In the genomic region with DNA sequence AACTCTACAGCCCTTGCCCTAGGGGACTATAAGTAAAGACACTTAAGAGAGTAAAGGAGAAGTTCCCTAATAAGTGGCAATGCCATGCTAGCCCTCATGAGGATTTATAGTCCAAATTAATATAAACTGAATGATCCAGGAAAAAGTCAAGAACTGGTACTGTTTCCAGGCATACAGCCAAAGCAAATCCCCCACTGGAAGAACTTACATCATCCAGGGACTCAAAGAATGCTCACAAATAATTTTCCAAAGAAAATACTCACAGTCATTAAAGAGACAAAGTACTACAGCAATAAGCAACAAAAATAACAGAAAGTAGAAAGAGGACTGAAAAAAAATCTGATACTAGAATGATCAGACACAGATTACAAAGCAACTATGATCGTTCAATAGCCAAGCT, we compare ENCODE assay signal across 13 cellular contexts.
A peak's percentile ranks its signal among the peaks of the same experiment; 100 is the strongest.
DNase-seq lines count a peak whose midpoint lies in the region; ATAC-seq and TF ChIP-seq lines count a peak whose summit lies in the region.
"Had no signal": no experiment of that assay in that cellular context is flagged by ENCODE, and none has a peak within 500 bp of the region (broad histone marks: within the 10 kb centered on the region; RNA-seq: fewer than 3 reads in every experiment).

No MANE protein-coding gene starts in this region.

- DNase-seq in natural killer cell treated with Interleukin-12 subunit alpha and Interleukin-12 subunit beta and Interleukin-15 and Interleukin-18, amount 100 ng/mL, for 72 hours (ENCODE audit: low spot score), result no peak
- no peak for DNase-seq in natural killer cell
- DNase-seq in coronary artery (ENCODE audit: low spot score), result no peak
- DNase-seq in kidney glomerular epithelial cell (lab: John Stamatoyannopoulos, UW), result peak; percentile 86
- DNase-seq in germinal center (ENCODE audit: low spot score), result no peak
- DNase-seq in SHP77 treated with DMSO at 0.1 percent for 48 hours (lab: John Stamatoyannopoulos, UW), result no peak
- no peak for DNase-seq in HuH-7.5 (ENCODE audit: low spot score)
- DNase-seq: NCI-H1105; stimulated activated CD4-positive, alpha-beta T cell treated with anti-CD3 and anti-CD28 coated beads, Interleukin-2, amount 100 ng/mL, for 24 hours had no signal

- TF ChIP-seq CTCF in natural killer cell (IDR thresholded peaks at IDR 0.05), result no peak
- TF ChIP-seq CTCF in coronary artery (IDR thresholded peaks at IDR 0.05), result no peak

- H3K4me3 Mint-ChIP-seq in natural killer cell treated with Interleukin-12 subunit alpha and Interleukin-12 subunit beta and Interleukin-15 and Interleukin-18, amount 100 ng/mL, for 72 hours, result no peak overlapping the region
- H3K4me3 Mint-ChIP-seq in natural killer cell, result no peak overlapping the region
- H3K4me3 Mint-ChIP-seq: B cell; T-helper 2 cell treated with Interferon-gamma antibody and Interleukin-4, amounts not matched to agents 5 μg/mL and 100 μg/mL, for 36 hours had no signal

- H3K4me3 ChIP-seq in coronary artery, result no peak overlapping the region
- H3K4me3 ChIP-seq: cardiac muscle cell had no signal

- H3K27ac ChIP-seq in coronary artery, result peak overlapping the region; percentile 64 to 65
- H3K27ac ChIP-seq: cardiac muscle cell had no signal

- no peaks in the 10 kb centered on the region for H3K36me3 Mint-ChIP-seq in natural killer cell treated with Interleukin-12 subunit alpha and Interleukin-12 subunit beta and Interleukin-15 and Interleukin-18, amount 100 ng/mL, for 72 hours
- H3K36me3 Mint-ChIP-seq in natural killer cell, result no peaks in the 10 kb centered on the region

- H3K27ac Mint-ChIP-seq in natural killer cell treated with Interleukin-12 subunit alpha and Interleukin-12 subunit beta and Interleukin-15 and Interleukin-18, amount 100 ng/mL, for 72 hours, result peak overlapping the region; percentile 34 to 65
- peak overlapping the region in 1 of 2 donors; percentile 85 for H3K27ac Mint-ChIP-seq in natural killer cell
- H3K27ac Mint-ChIP-seq: B cell; T-helper 2 cell treated with Interferon-gamma antibody and Interleukin-4, amounts not matched to agents 5 μg/mL and 100 μg/mL, for 36 hours had no signal

- intact Hi-C loops in natural killer cell (cut with micrococcal nuclease), result loop anchor here (1.0 kb wide), 1 partner anchor 166 kb away; no protein-coding TSS in a partner anchor

- H3K9me3 Mint-ChIP-seq in natural killer cell treated with Interleukin-12 subunit alpha and Interleukin-12 subunit beta and Interleukin-15 and Interleukin-18, amount 100 ng/mL, for 72 hours, result no peaks in the 10 kb centered on the region
- no peaks in the 10 kb centered on the region for H3K9me3 Mint-ChIP-seq in natural killer cell

- peaks cover 37 to 39% of the 10 kb centered on the region in 2 donors for H3K4me1 Mint-ChIP-seq in natural killer cell treated with Interleukin-12 subunit alpha and Interleukin-12 subunit beta and Interleukin-15 and Interleukin-18, amount 100 ng/mL, for 72 hours (ENCODE audit: low read depth in 2 of 2)
- H3K4me1 Mint-ChIP-seq in natural killer cell, result peaks cover 37 to 39% of the 10 kb centered on the region in 2 donors
- H3K4me1 Mint-ChIP-seq: B cell had no signal

- ATAC-seq in natural killer cell treated with Interleukin-12 subunit alpha and Interleukin-12 subunit beta and Interleukin-15 and Interleukin-18, amount 100 ng/mL, for 72 hours, result no peak
- ATAC-seq in natural killer cell, result no peak
- no peak for ATAC-seq in HG03571 (IDR thresholded peaks at IDR 0.05; ENCODE audit: unreplicated experiment)

- H3K27me3 Mint-ChIP-seq in natural killer cell treated with Interleukin-12 subunit alpha and Interleukin-12 subunit beta and Interleukin-15 and Interleukin-18, amount 100 ng/mL, for 72 hours, result no peaks in the 10 kb centered on the region
- H3K27me3 Mint-ChIP-seq in natural killer cell (ENCODE audit: low read depth in 2 of 2), result no peaks in the 10 kb centered on the region
